In genomic region chr3:56303508-56303907, GRCh38 we compare ENCODE assay signal across 7 cellular contexts.
DNase-seq lines count a peak whose midpoint lies in the region; ATAC-seq, FAIRE-seq and TF ChIP-seq lines count a peak whose summit lies in the region.

No MANE protein-coding gene starts in this region.

- FAIRE-seq in kidney (lab: Jason Lieb, UNC) = no peak

- TF ChIP-seq CTCF in GM12874 (IDR thresholded peaks at IDR 0.05; ENCODE audit: insufficient read depth, low read depth, low read length) (peak; percentile 66), kidney (IDR thresholded peaks at IDR 0.05; ENCODE audit: borderline replicate concordance, extremely low read depth, insufficient read depth) (peak; percentile 29)

- H3K9me3 ChIP-seq in kidney (ENCODE audit: control insufficient read depth in 1 of 2, low read length in 2 of 2) = no peaks in the 10 kb centered on the region

- peak; percentile 34 for DNase-seq in LHCN-M2 (ENCODE audit: low read depth)
- DNase-seq in activated naive CD8-positive, alpha-beta T cell treated with anti-CD3 and anti-CD28 coated beads, Interleukin-2, amount 50 U/mL, for 24 hours = no peak
- no peak for DNase-seq in kidney
- no peak for DNase-seq in HuH-7 (ENCODE audit: low spot score)

- H3K9ac ChIP-seq in kidney (ENCODE audit: low read length in 2 of 2) = no peak overlapping the region

- no peak overlapping the region for H3K27ac ChIP-seq in kidney (ENCODE audit: low read depth in 2 of 2, low read length in 2 of 2)

- intact Hi-C loops in kidney (cut with DNase I) = no loop called here

- no peak overlapping the region for H3K4me3 ChIP-seq in kidney (ENCODE audit: low read length in 2 of 2)

- H3K9me3 Mint-ChIP-seq in activated naive CD8-positive, alpha-beta T cell treated with anti-CD3 and anti-CD28 coated beads, Interleukin-2, amount 50 U/mL, for 24 hours = no peaks in the 10 kb centered on the region

- H3K4me1 ChIP-seq in kidney (ENCODE audit: control insufficient read depth in 1 of 2, insufficient read depth in 1 of 2, low read depth in 1 of 2, low read length in 2 of 2) = no peaks in the 10 kb centered on the region

- H3K4me1 Mint-ChIP-seq in activated naive CD8-positive, alpha-beta T cell treated with anti-CD3 and anti-CD28 coated beads, Interleukin-2, amount 50 U/mL, for 24 hours = no peaks in the 10 kb centered on the region

- ATAC-seq in GM21737 (IDR thresholded peaks at IDR 0.05; ENCODE audit: unreplicated experiment) = peak; percentile 75
- peak; percentile 40 for ATAC-seq in activated naive CD8-positive, alpha-beta T cell treated with anti-CD3 and anti-CD28 coated beads, Interleukin-2, amount 50 U/mL, for 24 hours
- no peak for ATAC-seq in activated CD4-positive, CD25-positive, alpha-beta regulatory T cell treated with anti-CD3 and anti-CD28 coated beads, Interleukin-2, amount 50 U/mL, for 24 hours

- peaks cover 28% of the 10 kb centered on the region for H3K27me3 Mint-ChIP-seq in activated naive CD8-positive, alpha-beta T cell treated with anti-CD3 and anti-CD28 coated beads, Interleukin-2, amount 50 U/mL, for 24 hours

- no peaks in the 10 kb centered on the region for H3K36me3 ChIP-seq in kidney (ENCODE audit: control insufficient read depth in 1 of 2, insufficient read depth in 2 of 2, low read length in 2 of 2)

- H3K27ac Mint-ChIP-seq in activated naive CD8-positive, alpha-beta T cell treated with anti-CD3 and anti-CD28 coated beads, Interleukin-2, amount 50 U/mL, for 24 hours = no peak overlapping the region

- no peaks in the 10 kb centered on the region for H3K36me3 Mint-ChIP-seq in activated naive CD8-positive, alpha-beta T cell treated with anti-CD3 and anti-CD28 coated beads, Interleukin-2, amount 50 U/mL, for 24 hours (ENCODE audit: low read depth)

- H3K4me3 Mint-ChIP-seq in activated naive CD8-positive, alpha-beta T cell treated with anti-CD3 and anti-CD28 coated beads, Interleukin-2, amount 50 U/mL, for 24 hours = no peak overlapping the region

Comparison
In these comparisons a context has a peak if more than half of its experiments do, and no peak if none do; other contexts are left out.
1. ATAC-seq: peak in GM21737 (single experiment) and activated naive CD8-positive, alpha-beta T cell treated with anti-CD3 and anti-CD28 coated beads, Interleukin-2, amount 50 U/mL, for 24 hours (single experiment); none in activated CD4-positive, CD25-positive, alpha-beta regulatory T cell treated with anti-CD3 and anti-CD28 coated beads, Interleukin-2, amount 50 U/mL, for 24 hours (0 of 2).